ENCODE assay signal across 8 cellular contexts in genomic region chr10:84138478-84139125, GRCh38.
DNase-seq lines count a peak whose midpoint lies in the region; ATAC-seq and TF ChIP-seq lines count a peak whose summit lies in the region.

No MANE protein-coding gene starts in this region.

- peak; percentile 21 for DNase-seq in GM13977 (ENCODE audit: low spot score)
- DNase-seq in NCI-H2029 treated with DMSO at 0.1 percent for 48 hours (lab: John Stamatoyannopoulos, UW), result peak; percentile 27
- peak; percentile 9 for DNase-seq in activated T-helper 1 cell treated with Interleukin-2 at 50 U/mL for 16 hours (ENCODE audit: low read depth)
- DNase-seq in foreskin melanocyte, result peak; percentile 4
- DNase-seq in skeletal muscle cell (ENCODE audit: low read depth), result no peak
- DNase-seq in SIG-M5 treated with dmso at 0.1 percent for 504 hours (lab: John Stamatoyannopoulos, UW; ENCODE audit: unreplicated experiment), result no peak

- peak overlapping the region; percentile 98 for H3K4me3 ChIP-seq in skeletal muscle cell (ENCODE audit: low read depth, low read length)

- in situ Hi-C loops in GM13977 (cut with MboI; ENCODE audit: low pct_unique_long_range_greater_than_20kb, low sequenced_read_pairs, unreplicated experiment), result no loop called here

- no peak for ATAC-seq in HG02678 (IDR thresholded peaks at IDR 0.05; ENCODE audit: unreplicated experiment)
- no peak for ATAC-seq in HG03097 (IDR thresholded peaks at IDR 0.05; ENCODE audit: low FRiP score, unreplicated experiment)

- no peak for TF ChIP-seq CTCF in GM13977 (IDR thresholded peaks at IDR 0.05; ENCODE audit: extremely low read depth, insufficient read depth, missing control alignments)

Comparison
In these comparisons a context has a peak if more than half of its experiments do, and no peak if none do; other contexts are left out.
1. DNase-seq: peak in GM13977 (single experiment), NCI-H2029 treated with DMSO at 0.1 percent for 48 hours (single experiment), activated T-helper 1 cell treated with Interleukin-2 at 50 U/mL for 16 hours (single experiment) and foreskin melanocyte (single experiment); none in skeletal muscle cell (single experiment) and SIG-M5 treated with dmso at 0.1 percent for 504 hours (single experiment).